8 cellular contexts compared by ENCODE assay signal in the genomic region with DNA sequence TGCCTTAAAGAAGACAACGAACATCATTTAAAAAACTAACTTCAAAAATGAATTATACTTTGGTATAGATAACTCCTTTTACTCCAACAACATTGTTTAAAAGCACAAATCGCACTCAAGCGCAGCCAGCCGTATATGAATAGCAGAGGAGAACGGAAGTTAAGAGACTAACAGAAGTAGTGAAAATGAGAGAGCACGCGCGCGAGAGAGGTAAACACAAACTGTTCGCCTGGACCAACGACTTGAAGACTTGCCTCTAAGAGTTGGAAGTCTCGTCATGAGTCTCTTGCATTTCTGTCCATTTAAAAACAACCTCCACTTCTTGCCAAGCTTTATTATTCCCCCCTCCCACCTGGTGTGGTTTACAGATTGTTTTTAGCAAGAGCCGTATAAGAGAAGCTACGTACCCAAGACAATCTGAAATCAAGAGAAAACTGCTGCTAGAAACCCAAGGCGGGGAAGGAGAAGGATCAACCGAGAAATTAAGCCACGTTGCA. TPM values are rescaled to one million over a fixed set of nuclear protein-coding genes. Genes with fewer than 3 reads are reported as not detected.
A peak's percentile ranks its signal among the peaks of the same experiment; 100 is the strongest.
DNase-seq lines count a peak whose midpoint lies in the region; ATAC-seq, FAIRE-seq and TF ChIP-seq lines count a peak whose summit lies in the region.

No MANE protein-coding gene starts in this region.

- H3K27ac ChIP-seq in RWPE2 (ENCODE audit: poor library complexity, severe bottlenecking), result peak overlapping the region; percentile 50
- peak overlapping the region; percentile 87 for H3K27ac ChIP-seq in HepG2 (ENCODE audit: extremely low read length, insufficient read depth, low read length)

- H3K27ac Mint-ChIP-seq in stimulated activated effector memory CD8-positive, alpha-beta T cell treated with anti-CD3 and anti-CD28 coated beads, Interleukin-12 subunit alpha, Interleukin-12 subunit beta, amount 100 ng/mL, for 72 hours, result no peak overlapping the region

- TF ChIP-seq EP300 in HepG2 (IDR thresholded peaks at IDR 0.05; ENCODE audit: low read depth in 2 of 2, low read length in 2 of 2) (no peak), HepG2 (CRISPR knock-in tag; IDR thresholded peaks at IDR 0.05; ENCODE audit: borderline replicate concordance) (no peak)

- POLR2A ChIA-PET in HepG2 (lab: Yijun Ruan, JAX), result interaction anchor here (1.0 to 4.6 kb wide), 11 partner anchors 16 to 209 kb away, joined by 3 to 65 read pairs (median 4); partner anchors contain the start of gene SH3GLB1

- peak overlapping the region; percentile 81 for H2AFZ ChIP-seq in HepG2 (ENCODE audit: low read length)

- BruUV-seq in HepG2 (replicated peaks; lab: Mats Ljungman, UMichigan), result TSS peak; percentile 76

- no peak overlapping the region for H3K4me3 Mint-ChIP-seq in stimulated activated effector memory CD8-positive, alpha-beta T cell treated with anti-CD3 and anti-CD28 coated beads, Interleukin-12 subunit alpha, Interleukin-12 subunit beta, amount 100 ng/mL, for 72 hours

- in situ Hi-C loops in astrocyte of the spinal cord (cut with HindIII; ENCODE audit: low sequenced_read_pairs) (loop anchor here (10.0 kb wide), 1 partner anchor 49 kb away; no protein-coding TSS in a partner anchor), HepG2 (cut with HindIII; ENCODE audit: extremely low pct_ligation_motif_present, low pct_unique_long_range_greater_than_20kb) (loop anchor here (10.0 kb wide), 1 partner anchor 139 kb away; no protein-coding TSS in a partner anchor)

- no peak for FAIRE-seq in HepG2 (lab: Jason Lieb, UNC)

- TF ChIP-seq CTCF in RWPE2 (IDR thresholded peaks at IDR 0.05; ENCODE audit: poor library complexity, severe bottlenecking), result no peak
- TF ChIP-seq CTCF in astrocyte of the spinal cord (IDR thresholded peaks at IDR 0.05; ENCODE audit: low read depth, low read length), result no peak
- no peak for TF ChIP-seq CTCF in HepG2 (CRISPR knock-in tag; IDR thresholded peaks at IDR 0.05)

- H3K4me3 ChIP-seq in RWPE2 (ENCODE audit: severe bottlenecking), result peak overlapping the region; percentile 72
- peak overlapping the region; percentile 95 for H3K4me3 ChIP-seq in astrocyte of the spinal cord (ENCODE audit: low read depth, low read length)
- H3K4me3 ChIP-seq in HepG2 (replicated peaks in 1 of 3; ENCODE audit: insufficient read depth in 1 of 3, low read depth in 2 of 3, low read length in 3 of 3), result peak overlapping the region; percentile 96 to 99 (median 96)

- no peaks in the 10 kb centered on the region for H3K9me3 Mint-ChIP-seq in stimulated activated effector memory CD8-positive, alpha-beta T cell treated with anti-CD3 and anti-CD28 coated beads, Interleukin-12 subunit alpha, Interleukin-12 subunit beta, amount 100 ng/mL, for 72 hours

- H3K36me3 ChIP-seq in RWPE2 (ENCODE audit: low read depth), result peaks cover 29% of the 10 kb centered on the region
- peaks cover 0 to 7% of the 10 kb centered on the region in 2 experiments; a peak in 3 of 5 replicates for H3K36me3 ChIP-seq in HepG2 (replicated peaks in 1 of 2; ENCODE audit: control insufficient read depth in 1 of 2, insufficient read depth in 2 of 2, low read length in 2 of 2)

- H3K27me3 ChIP-seq in RWPE2 (ENCODE audit: insufficient read depth, poor library complexity, severe bottlenecking) (no peaks in the 10 kb centered on the region), HepG2 (ENCODE audit: control insufficient read depth in 1 of 2, insufficient read depth in 2 of 2, low read length in 2 of 2) (peaks cover 0 to 5% of the 10 kb centered on the region in 2 experiments; a peak in 2 of 5 replicates)

- under 1% methylated on average over 17 of the region's 17 CpGs for WGBS in HepG2 (ENCODE audit: low lambda C conversion rate)

- DNase-seq in NCI-H146 (lab: John Stamatoyannopoulos, UW), result peak; percentile 47
- DNase-seq in NCI-H146 treated with DMSO at 0.1 percent for 48 hours (lab: John Stamatoyannopoulos, UW; ENCODE audit: unreplicated experiment), result no peak
- DNase-seq in RWPE2 (ENCODE audit: low spot score), result no peak
- peak; percentile 63 for DNase-seq in astrocyte of the spinal cord (ENCODE audit: low read depth, low spot score)
- peak; percentile 16 for DNase-seq in HepG2 (ENCODE audit: low spot score)
- peak; percentile 8 to 64 for DNase-seq in stimulated activated effector memory CD8-positive, alpha-beta T cell treated with anti-CD3 and anti-CD28 coated beads, Interleukin-12 subunit alpha, Interleukin-12 subunit beta, amount 100 ng/mL, for 72 hours (ENCODE audit: low spot score in 2 of 2)
- DNase-seq in 8988T, result no peak

- H3K9me3 ChIP-seq in RWPE2 (ENCODE audit: severe bottlenecking) (no peaks in the 10 kb centered on the region), HepG2 (ENCODE audit: low read length) (no peaks in the 10 kb centered on the region)

- intact Hi-C loops in HepG2 (cut with micrococcal nuclease; ENCODE audit: unreplicated experiment), result loop anchor here (10.0 kb wide), 2 partner anchors 171 to 209 kb away; partner anchors contain the start of gene SH3GLB1

- peaks cover 25% of the 10 kb centered on the region for H4K20me1 ChIP-seq in HepG2 (ENCODE audit: insufficient read depth, low read length)

- peak overlapping the region; percentile 90 for H3K4me2 ChIP-seq in HepG2 (ENCODE audit: low read depth, low read length)

- peaks cover 45% of the 10 kb centered on the region for H3K4me1 Mint-ChIP-seq in stimulated activated effector memory CD8-positive, alpha-beta T cell treated with anti-CD3 and anti-CD28 coated beads, Interleukin-12 subunit alpha, Interleukin-12 subunit beta, amount 100 ng/mL, for 72 hours

- TF ChIP-seq POLR2A in HepG2 (IDR thresholded peaks at IDR 0.05; ENCODE audit: insufficient read depth in 1 of 2, low read depth in 2 of 2, low read length in 2 of 2), result no peak

- H3K4me1 ChIP-seq in RWPE2 (ENCODE audit: insufficient read depth, poor library complexity, severe bottlenecking), result peaks cover 13% of the 10 kb centered on the region
- peaks cover 59% of the 10 kb centered on the region for H3K4me1 ChIP-seq in HepG2 (ENCODE audit: insufficient read depth, low read length)

- TF ChIP-seq RAD21 in HepG2 (CRISPR knock-in tag; IDR thresholded peaks at IDR 0.05), result no peak

- CTCF ChIA-PET in HepG2 (lab: Yijun Ruan, JAX; ENCODE audit: low intra/inter-chr PET ratio, low total read pairs), result no interaction called here

- H3K9ac ChIP-seq in HepG2 (ENCODE audit: insufficient read depth, low read depth, low read length), result peak overlapping the region; percentile 99

- peaks cover 94% of the 10 kb centered on the region for H3K79me2 ChIP-seq in HepG2 (ENCODE audit: insufficient read depth, low read length)

- ATAC-seq in HG03175 (IDR thresholded peaks at IDR 0.05; ENCODE audit: unreplicated experiment) (peak; percentile 21), RWPE2 (ENCODE audit: low read depth) (no peak), HepG2 (no peak)
- ATAC-seq in stimulated activated effector memory CD8-positive, alpha-beta T cell treated with anti-CD3 and anti-CD28 coated beads, Interleukin-12 subunit alpha, Interleukin-12 subunit beta, amount 100 ng/mL, for 72 hours, result no peak

- H3K36me3 Mint-ChIP-seq in stimulated activated effector memory CD8-positive, alpha-beta T cell treated with anti-CD3 and anti-CD28 coated beads, Interleukin-12 subunit alpha, Interleukin-12 subunit beta, amount 100 ng/mL, for 72 hours, result peaks cover 13% of the 10 kb centered on the region

RNA-seq across cellular contexts. Expression of gene SELENOF, which starts 0.5 kb away (rescaled TPM):
- total RNA-seq in HepG2 (2016; rRNA removed; fragmentation: Illumina TruSeq; extraction: Trizol), result 124 and 163 TPM in 2 replicates
- 25.2 and 35.4 TPM in 2 replicates for total RNA-seq in HepG2 (2016; cell fraction: cytosol; rRNA removed; fragmentation: Illumina TruSeq; extraction: Trizol; ENCODE audit: low read depth)
- total RNA-seq in HepG2 (2016; cell fraction: insoluble cytoplasmic fraction; rRNA removed; fragmentation: Illumina TruSeq; extraction: Trizol), result 130 and 171 TPM in 2 replicates
- total RNA-seq in HepG2 (2016; cell fraction: membrane; rRNA removed; fragmentation: Illumina TruSeq; extraction: Trizol), result 69.8 and 78.9 TPM in 2 replicates
- total RNA-seq in HepG2 (2016; cell fraction: nucleus; rRNA removed; fragmentation: Illumina TruSeq; extraction: Trizol), result 143 and 153 TPM in 2 replicates
- polyA plus RNA-seq in HepG2 (2011; rRNA removed), result 88.2 and 133 TPM in 2 replicates
- polyA plus RNA-seq in HepG2 (2011; cell fraction: cytosol; rRNA removed), result 54.9 and 90.7 TPM in 2 replicates
- 15.6 and 23.8 TPM in 2 replicates for polyA plus RNA-seq in HepG2 (2011; cell fraction: nucleus; rRNA removed)
- 109 and 157 TPM in 2 replicates for polyA plus RNA-seq in HepG2 (2012)
- polyA plus RNA-seq in HepG2 (2016; cell fraction: cytosol; fragmentation: Illumina TruSeq; extraction: Trizol; ENCODE audit: low read depth), result 26.8 and 27.6 TPM in 2 replicates
- 145 and 147 TPM in 2 replicates for polyA plus RNA-seq in HepG2 (2016; cell fraction: insoluble cytoplasmic fraction; fragmentation: Illumina TruSeq; extraction: Trizol; ENCODE audit: low read depth)
- 57.9 and 59.8 TPM in 2 replicates for polyA plus RNA-seq in HepG2 (2016; cell fraction: membrane; fragmentation: Illumina TruSeq; extraction: Trizol; ENCODE audit: low read depth)
- 249 and 252 TPM in 2 replicates for polyA plus RNA-seq in HepG2 (2016; cell fraction: nucleus; fragmentation: Illumina TruSeq; extraction: Trizol; ENCODE audit: insufficient read depth, low read depth)
- polyA minus RNA-seq in HepG2 (2011; rRNA and poly(A)+ RNA removed; ENCODE audit: low replicate concordance), result 41.6 and 58.4 TPM in 2 replicates
- 50.9 and 59.9 TPM in 2 replicates for polyA minus RNA-seq in HepG2 (2011; cell fraction: cytosol; rRNA and poly(A)+ RNA removed)
- 38.8 and 44.2 TPM in 2 replicates for polyA minus RNA-seq in HepG2 (2011; cell fraction: nucleus; rRNA and poly(A)+ RNA removed)

RNA-seq across cellular contexts. Expression of gene HS2ST1, which starts 1.0 kb away (rescaled TPM):
- total RNA-seq in HepG2 (2016; rRNA removed; fragmentation: Illumina TruSeq; extraction: Trizol), result 51.2 and 58.7 TPM in 2 replicates
- total RNA-seq in HepG2 (2016; cell fraction: cytosol; rRNA removed; fragmentation: Illumina TruSeq; extraction: Trizol; ENCODE audit: low read depth), result 9.1 and 9.3 TPM in 2 replicates
- 47.0 and 61.5 TPM in 2 replicates for total RNA-seq in HepG2 (2016; cell fraction: insoluble cytoplasmic fraction; rRNA removed; fragmentation: Illumina TruSeq; extraction: Trizol)
- total RNA-seq in HepG2 (2016; cell fraction: membrane; rRNA removed; fragmentation: Illumina TruSeq; extraction: Trizol), result 17.7 and 21.3 TPM in 2 replicates
- 55.0 and 59.2 TPM in 2 replicates for total RNA-seq in HepG2 (2016; cell fraction: nucleus; rRNA removed; fragmentation: Illumina TruSeq; extraction: Trizol)
- 19.6 and 22.1 TPM in 2 replicates for polyA plus RNA-seq in HepG2 (2011; rRNA removed)
- polyA plus RNA-seq in HepG2 (2011; cell fraction: cytosol; rRNA removed), result 9.0 and 13.8 TPM in 2 replicates
- 3.7 and 5.2 TPM in 2 replicates for polyA plus RNA-seq in HepG2 (2011; cell fraction: nucleus; rRNA removed)
- 27.9 and 38.2 TPM in 2 replicates for polyA plus RNA-seq in HepG2 (2012)
- 3.6 TPM in 2 replicates for polyA plus RNA-seq in HepG2 (2016; cell fraction: cytosol; fragmentation: Illumina TruSeq; extraction: Trizol; ENCODE audit: low read depth)
- 41.4 and 41.7 TPM in 2 replicates for polyA plus RNA-seq in HepG2 (2016; cell fraction: insoluble cytoplasmic fraction; fragmentation: Illumina TruSeq; extraction: Trizol; ENCODE audit: low read depth)
- 11.4 and 11.7 TPM in 2 replicates for polyA plus RNA-seq in HepG2 (2016; cell fraction: membrane; fragmentation: Illumina TruSeq; extraction: Trizol; ENCODE audit: low read depth)
- 49.1 and 51.8 TPM in 2 replicates for polyA plus RNA-seq in HepG2 (2016; cell fraction: nucleus; fragmentation: Illumina TruSeq; extraction: Trizol; ENCODE audit: insufficient read depth, low read depth)
- 8.4 and 14.9 TPM in 2 replicates for polyA minus RNA-seq in HepG2 (2011; rRNA and poly(A)+ RNA removed; ENCODE audit: low replicate concordance)
- polyA minus RNA-seq in HepG2 (2011; cell fraction: cytosol; rRNA and poly(A)+ RNA removed), result 28.0 and 34.0 TPM in 2 replicates
- polyA minus RNA-seq in HepG2 (2011; cell fraction: nucleus; rRNA and poly(A)+ RNA removed), result 38.8 and 42.7 TPM in 2 replicates

Comparison
In these comparisons a context has a peak if more than half of its experiments do, and no peak if none do; other contexts are left out.
1. DNase-seq: peak in NCI-H146 (single experiment), astrocyte of the spinal cord (single experiment), HepG2 (single experiment) and stimulated activated effector memory CD8-positive, alpha-beta T cell treated with anti-CD3 and anti-CD28 coated beads, Interleukin-12 subunit alpha, Interleukin-12 subunit beta, amount 100 ng/mL, for 72 hours (2 of 2); none in NCI-H146 treated with DMSO at 0.1 percent for 48 hours (single experiment), RWPE2 (single experiment) and 8988T (single experiment).
2. Peak in every context shown above with its lines, with median percentiles within 50 percentile points of each other: H3K4me3 ChIP-seq.